8 cellular contexts compared by ENCODE assay signal in genomic region chr1:77888429-77889239, GRCh38. TPM values are rescaled to one million over a fixed set of nuclear protein-coding genes. Genes with fewer than 3 reads are reported as not detected.
DNase-seq lines count a peak whose midpoint lies in the region; ATAC-seq and TF ChIP-seq lines count a peak whose summit lies in the region.

Gene NEXN (plus strand): TSS chr1:77888624. CDS start chr1:77916107, 27,483 bp downstream.

- no peaks in the 10 kb centered on the region for H3K36me3 ChIP-seq in HUES64 (ENCODE audit: insufficient read depth, low read length)

- peak within 1 kb of the TSS in 1 of 7 donors; percentile 65 for H3K27ac Mint-ChIP-seq in CD14-positive monocyte
- peak within 1 kb of the TSS; percentile 63 for H3K27ac Mint-ChIP-seq in stimulated activated naive B cell treated with anti-CD40 and anti-IgM and Interleukin-4, amounts not matched to agents 10 μg/mL and 1 μg/mL and 100 μg/mL, for 72 hours

- H3K4me1 ChIP-seq in HUES64 (ENCODE audit: insufficient read depth, low read length) = peaks cover 14% of the 10 kb centered on the region; the same call in 1 of the 2 replicates

- H3K4me3 Mint-ChIP-seq in CD14-positive monocyte = peak within 1 kb of the TSS; percentile 85 to 95
- peak within 1 kb of the TSS; percentile 84 to 89 for H3K4me3 Mint-ChIP-seq in stimulated activated naive B cell treated with anti-CD40 and anti-IgM and Interleukin-4, amounts not matched to agents 10 μg/mL and 1 μg/mL and 100 μg/mL, for 72 hours

- H3K9me3 Mint-ChIP-seq in CD14-positive monocyte = peaks cover 0 to 3% (median 0%) of the 10 kb centered on the region in 7 donors
- H3K9me3 Mint-ChIP-seq in stimulated activated naive B cell treated with anti-CD40 and anti-IgM and Interleukin-4, amounts not matched to agents 10 μg/mL and 1 μg/mL and 100 μg/mL, for 72 hours = no peaks in the 10 kb centered on the region

- H3K9ac ChIP-seq in HUES64 (ENCODE audit: low read depth, low read length) = peak within 1 kb of the TSS; percentile 92

- peaks cover 0 to 2% of the 10 kb centered on the region in 2 donors for H3K36me3 Mint-ChIP-seq in CD14-positive monocyte
- H3K36me3 Mint-ChIP-seq in stimulated activated naive B cell treated with anti-CD40 and anti-IgM and Interleukin-4, amounts not matched to agents 10 μg/mL and 1 μg/mL and 100 μg/mL, for 72 hours = peaks cover 10 to 12% of the 10 kb centered on the region in 2 donors

- under 1% methylated on average over 62 of the region's 62 CpGs for WGBS in HUES64

- ATAC-seq in GM19351 (IDR thresholded peaks at IDR 0.05; ENCODE audit: unreplicated experiment) = peak; percentile 65
- peak; percentile 85 to 86 for ATAC-seq in stimulated activated naive B cell treated with anti-CD40 and anti-IgM and Interleukin-4, amounts not matched to agents 10 μg/mL and 1 μg/mL and 100 μg/mL, for 72 hours (replicated peaks)
- ATAC-seq in HG03039 (IDR thresholded peaks at IDR 0.05; ENCODE audit: unreplicated experiment) = no peak

- no peak for TF ChIP-seq CTCF in CD14-positive monocyte (IDR thresholded peaks at IDR 0.05)

- peaks cover 6 to 22% (median 18%) of the 10 kb centered on the region in 3 donors for H3K27me3 Mint-ChIP-seq in CD14-positive monocyte (ENCODE audit: low read depth in 3 of 3)
- H3K27me3 Mint-ChIP-seq in stimulated activated naive B cell treated with anti-CD40 and anti-IgM and Interleukin-4, amounts not matched to agents 10 μg/mL and 1 μg/mL and 100 μg/mL, for 72 hours = peaks cover 24 to 29% of the 10 kb centered on the region in 2 donors

- no peaks in the 10 kb centered on the region for H3K27me3 ChIP-seq in HUES64 (ENCODE audit: insufficient read depth, low read length)

- DNase-seq in CD14-positive monocyte (ENCODE audit: low spot score) = no peak
- DNase-seq in activated CD4-positive, alpha-beta T cell treated with anti-CD3 and anti-CD28 coated beads, Interleukin-2, amount 50 U/mL, for 1 hour = peak; percentile 0
- peak; percentile 49 for DNase-seq in epidermal melanocyte (ENCODE audit: insufficient read length, low spot score)
- DNase-seq in medulla oblongata (ENCODE audit: extremely low spot score) = peak; percentile 28
- DNase-seq in stimulated activated naive B cell treated with anti-CD40 and anti-IgM and Interleukin-4, amounts not matched to agents 10 μg/mL and 1 μg/mL and 100 μg/mL, for 72 hours = peak; percentile 8

- peaks cover 16% of the 10 kb centered on the region for H3K4me1 Mint-ChIP-seq in CD14-positive monocyte
- H3K4me1 Mint-ChIP-seq in stimulated activated naive B cell treated with anti-CD40 and anti-IgM and Interleukin-4, amounts not matched to agents 10 μg/mL and 1 μg/mL and 100 μg/mL, for 72 hours = peaks cover 7 to 19% of the 10 kb centered on the region in 2 donors

- intact Hi-C loops in CD14-positive monocyte (cut with micrococcal nuclease) = no loop called here

- H3K9me3 ChIP-seq in HUES64 (ENCODE audit: insufficient read depth, low read depth, low read length) = no peaks in the 10 kb centered on the region

- H3K4me3 ChIP-seq in HUES64 (ENCODE audit: low read length) = peak within 1 kb of the TSS; percentile 86

- peak within 1 kb of the TSS; percentile 96 for H3K27ac ChIP-seq in HUES64 (ENCODE audit: low read depth, low read length)

RNA-seq across cellular contexts. Expression of gene NEXN, which starts in this region (rescaled TPM):
- 1 to 10 TPM; 3.0 to 3.5 TPM for polyA plus RNA-seq in CD14-positive monocyte
- polyA plus RNA-seq in HUES64 (2013, experiment 1 of 2) = 4.6 TPM
- 5.5 TPM for polyA plus RNA-seq in HUES64 (2013, experiment 2 of 2)
